In the genomic region with DNA sequence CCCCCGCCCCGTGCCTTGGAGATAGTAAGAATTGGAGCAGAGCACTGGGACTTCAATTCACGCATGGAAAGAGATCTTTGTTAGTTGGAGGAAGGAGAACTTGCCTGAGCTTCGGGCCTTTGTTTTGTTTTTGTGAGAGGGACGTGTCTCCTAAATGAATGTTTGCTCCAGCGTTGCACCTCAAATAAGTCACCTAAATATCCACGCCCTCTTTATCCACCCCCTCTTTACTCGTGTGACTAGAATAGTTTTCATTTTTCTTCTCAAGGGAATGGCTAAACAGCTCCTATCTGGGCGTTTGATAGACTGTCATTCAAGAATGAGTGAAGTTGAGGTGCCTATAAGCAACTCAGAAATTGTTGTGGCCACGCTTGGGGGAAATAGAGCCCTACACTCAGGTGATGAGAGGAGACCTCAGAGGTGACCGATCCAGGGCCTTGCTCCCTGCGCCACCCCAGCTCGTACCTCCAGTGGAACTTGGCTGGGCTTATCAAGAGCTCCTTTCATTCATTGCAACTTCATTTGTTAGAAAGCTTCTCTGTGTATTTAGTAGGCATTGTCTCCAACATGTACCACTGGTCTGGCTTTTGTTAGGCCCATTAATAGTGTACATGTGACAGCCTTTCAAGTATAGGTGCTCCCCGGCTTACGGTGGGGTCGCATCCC, we compare ENCODE assay signal across 8 cellular contexts. TPM values are rescaled to one million over a fixed set of nuclear protein-coding genes. Genes with fewer than 3 reads are reported as not detected.
DNase-seq lines count a peak whose midpoint lies in the region; ATAC-seq and TF ChIP-seq lines count a peak whose summit lies in the region.

No MANE protein-coding gene starts in this region.

- in situ Hi-C loops in astrocyte of the cerebellum (cut with HindIII; ENCODE audit: low sequenced_read_pairs): no loop called here

- peak overlapping the region; percentile 83 for H3K4me3 Mint-ChIP-seq in activated T-cell treated with anti-CD3 and anti-CD28 coated beads, Interleukin-2, amount 50 U/mL, for 24 hours

- peak overlapping the region; percentile 93 for H3K27ac Mint-ChIP-seq in activated T-cell treated with anti-CD3 and anti-CD28 coated beads, Interleukin-2, amount 50 U/mL, for 24 hours

- H3K4me3 ChIP-seq in astrocyte of the cerebellum (ENCODE audit: low read depth, low read length) (peak overlapping the region; percentile 84), liver (ENCODE audit: low read depth in 1 of 3, low read length in 3 of 3) (peak overlapping the region; percentile 60 to 88 (median 84)), thymus (ENCODE audit: low read length) (peak overlapping the region; percentile 59)

- H3K27ac ChIP-seq in liver (ENCODE audit: low read depth in 1 of 2, low read length in 2 of 2): peak overlapping the region; percentile 81 to 83
- peak overlapping the region; percentile 95 for H3K27ac ChIP-seq in thymus (ENCODE audit: low read depth)

- peaks cover 22% of the 10 kb centered on the region for H3K36me3 Mint-ChIP-seq in activated T-cell treated with anti-CD3 and anti-CD28 coated beads, Interleukin-2, amount 50 U/mL, for 24 hours (ENCODE audit: low read depth)

- H3K4me1 ChIP-seq in liver (ENCODE audit: control insufficient read depth in 4 of 4, insufficient read depth in 4 of 4, low read length in 3 of 4) (peaks cover 0 to 25% (median 16%) of the 10 kb centered on the region in 4 donors), thymus (ENCODE audit: control insufficient read depth, insufficient read depth, low read length) (peaks cover 17% of the 10 kb centered on the region)

- no peak for TF ChIP-seq CTCF in astrocyte of the cerebellum (IDR thresholded peaks at IDR 0.05; ENCODE audit: low read depth, low read length, missing control alignments)
- no peak for TF ChIP-seq CTCF in liver (IDR thresholded peaks at IDR 0.05; ENCODE audit: low read depth, low read length, missing input control)

- no peaks in the 10 kb centered on the region for H3K27me3 ChIP-seq in liver (ENCODE audit: control insufficient read depth in 4 of 4, insufficient read depth in 4 of 4, low read length in 3 of 4)
- peaks cover 2% of the 10 kb centered on the region for H3K27me3 ChIP-seq in thymus (ENCODE audit: control insufficient read depth, insufficient read depth)

- no peak for ATAC-seq in HG02870 (IDR thresholded peaks at IDR 0.05; ENCODE audit: unreplicated experiment)

- H3K36me3 ChIP-seq in liver (ENCODE audit: control insufficient read depth in 4 of 4, insufficient read depth in 3 of 4, low read depth in 1 of 4, low read length in 3 of 4) (peaks cover 0 to 4% (median under 1%) of the 10 kb centered on the region in 4 donors), thymus (ENCODE audit: control insufficient read depth, insufficient read depth) (peaks cover 6% of the 10 kb centered on the region)

- H3K9ac ChIP-seq in liver (ENCODE audit: low read depth in 1 of 2, low read length in 2 of 2): peak overlapping the region; percentile 24 to 58

- H3K4me1 Mint-ChIP-seq in activated T-cell treated with anti-CD3 and anti-CD28 coated beads, Interleukin-2, amount 50 U/mL, for 24 hours (ENCODE audit: low read depth): peaks cover 56% of the 10 kb centered on the region

- 31% methylated on average over 16 of the region's 16 CpGs for WGBS in liver
- WGBS in thymus: 38% methylated on average over 16 of the region's 16 CpGs

- DNase-seq in activated T-cell treated with anti-CD3 and anti-CD28 coated beads, Interleukin-2, amount 50 U/mL, for 24 hours: no peak
- DNase-seq in activated T-cell treated with anti-CD3 and anti-CD28 coated beads, Interleukin-2, amount 50 U/mL, for 1 hour: no peak
- no peak for DNase-seq in astrocyte of the cerebellum (ENCODE audit: low read depth)
- no peak for DNase-seq in stimulated activated CD4-positive, alpha-beta T cell treated with anti-CD3 and anti-CD28 coated beads, Interleukin-4, amount 100 ng/mL, for 24 hours
- no peak for DNase-seq in GOT3 (lab: John Stamatoyannopoulos, UW)

- H3K27me3 Mint-ChIP-seq in activated T-cell treated with anti-CD3 and anti-CD28 coated beads, Interleukin-2, amount 50 U/mL, for 24 hours: peaks cover 5% of the 10 kb centered on the region

- no peaks in the 10 kb centered on the region for H3K9me3 ChIP-seq in liver (ENCODE audit: control insufficient read depth in 4 of 4, low read length in 3 of 4)
- H3K9me3 ChIP-seq in thymus (ENCODE audit: control insufficient read depth): no peaks in the 10 kb centered on the region

- no peaks in the 10 kb centered on the region for H3K9me3 Mint-ChIP-seq in activated T-cell treated with anti-CD3 and anti-CD28 coated beads, Interleukin-2, amount 50 U/mL, for 24 hours

- no peak for TF ChIP-seq RAD21 in liver (IDR thresholded peaks at IDR 0.05)

TF ChIP-seq in liver, 16 proteins besides CTCF, POLR2A, EP300 and RAD21:
- TF ChIP-seq GABPA (IDR thresholded peaks at IDR 0.05 in 1 of 2, conservative IDR thresholded peaks at IDR 0.05 in 1 of 2) (no peak), TAF1 (conservative IDR thresholded peaks at IDR 0.05) (no peak), EGR1 (IDR thresholded peaks at IDR 0.05; ENCODE audit: low read depth in 2 of 2) (no peak), RXRA (IDR thresholded peaks at IDR 0.05) (no peak), FOXA2 (IDR thresholded peaks at IDR 0.05) (no peak), NR2F2 (IDR thresholded peaks at IDR 0.05) (no peak), FOXA1 (IDR thresholded peaks at IDR 0.05) (no peak), SP1 (IDR thresholded peaks at IDR 0.05) (no peak)
- TF ChIP-seq, protein P1, sequence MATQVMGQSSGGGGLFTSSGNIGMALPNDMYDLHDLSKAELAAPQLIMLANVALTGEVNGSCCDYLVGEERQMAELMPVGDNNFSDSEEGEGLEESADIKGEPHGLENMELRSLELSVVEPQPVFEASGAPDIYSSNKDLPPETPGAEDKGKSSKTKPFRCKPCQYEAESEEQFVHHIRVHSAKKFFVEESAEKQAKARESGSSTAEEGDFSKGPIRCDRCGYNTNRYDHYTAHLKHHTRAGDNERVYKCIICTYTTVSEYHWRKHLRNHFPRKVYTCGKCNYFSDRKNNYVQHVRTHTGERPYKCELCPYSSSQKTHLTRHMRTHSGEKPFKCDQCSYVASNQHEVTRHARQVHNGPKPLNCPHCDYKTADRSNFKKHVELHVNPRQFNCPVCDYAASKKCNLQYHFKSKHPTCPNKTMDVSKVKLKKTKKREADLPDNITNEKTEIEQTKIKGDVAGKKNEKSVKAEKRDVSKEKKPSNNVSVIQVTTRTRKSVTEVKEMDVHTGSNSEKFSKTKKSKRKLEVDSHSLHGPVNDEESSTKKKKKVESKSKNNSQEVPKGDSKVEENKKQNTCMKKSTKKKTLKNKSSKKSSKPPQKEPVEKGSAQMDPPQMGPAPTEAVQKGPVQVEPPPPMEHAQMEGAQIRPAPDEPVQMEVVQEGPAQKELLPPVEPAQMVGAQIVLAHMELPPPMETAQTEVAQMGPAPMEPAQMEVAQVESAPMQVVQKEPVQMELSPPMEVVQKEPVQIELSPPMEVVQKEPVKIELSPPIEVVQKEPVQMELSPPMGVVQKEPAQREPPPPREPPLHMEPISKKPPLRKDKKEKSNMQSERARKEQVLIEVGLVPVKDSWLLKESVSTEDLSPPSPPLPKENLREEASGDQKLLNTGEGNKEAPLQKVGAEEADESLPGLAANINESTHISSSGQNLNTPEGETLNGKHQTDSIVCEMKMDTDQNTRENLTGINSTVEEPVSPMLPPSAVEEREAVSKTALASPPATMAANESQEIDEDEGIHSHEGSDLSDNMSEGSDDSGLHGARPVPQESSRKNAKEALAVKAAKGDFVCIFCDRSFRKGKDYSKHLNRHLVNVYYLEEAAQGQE (IDR thresholded peaks at IDR 0.05): no peak
- TF ChIP-seq, protein P2, sequence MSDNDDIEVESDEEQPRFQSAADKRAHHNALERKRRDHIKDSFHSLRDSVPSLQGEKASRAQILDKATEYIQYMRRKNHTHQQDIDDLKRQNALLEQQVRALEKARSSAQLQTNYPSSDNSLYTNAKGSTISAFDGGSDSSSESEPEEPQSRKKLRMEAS (IDR thresholded peaks at IDR 0.05): no peak

RNA-seq across cellular contexts. Expression of a gene that starts 0.9 kb away (rescaled TPM):
- total RNA-seq in liver: 10 to 100 TPM; 37.2 to 74.4 TPM
- polyA plus RNA-seq in liver (10 to 100 TPM; 12.7 to 13.6 TPM), thymus (123 TPM)
